In the genomic region with DNA sequence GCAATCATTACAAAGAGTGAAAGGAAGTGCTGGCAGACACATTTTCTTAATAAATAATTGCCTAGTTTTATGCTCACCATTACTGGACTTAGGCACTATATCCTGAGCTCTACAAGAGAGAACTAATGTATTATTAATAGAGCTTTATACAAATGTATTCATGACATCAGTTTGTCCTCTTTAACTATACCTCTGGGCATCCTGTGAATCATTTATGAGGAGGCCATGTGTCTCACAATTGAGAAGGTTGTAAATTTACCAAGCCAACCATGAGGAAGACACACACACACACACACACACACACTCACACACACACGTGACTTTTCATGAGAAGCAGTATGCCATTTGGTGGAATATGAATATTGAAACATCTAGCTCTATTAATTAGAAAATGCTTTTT, we compare ENCODE assay signal across 25 cellular contexts.
DNase-seq lines count a peak whose midpoint lies in the region; ATAC-seq and TF ChIP-seq lines count a peak whose summit lies in the region.
"Had no signal": no experiment of that assay in that cellular context is flagged by ENCODE, and none has a peak within 500 bp of the region (broad histone marks: within the 10 kb centered on the region; RNA-seq: fewer than 3 reads in every experiment).

No MANE protein-coding gene starts in this region.

- ATAC-seq in HG03135 (IDR thresholded peaks at IDR 0.05; ENCODE audit: unreplicated experiment) = no peak
- ATAC-seq: A549, GM12878, HCT116, HepG2 had no signal

- DNase-seq in DMS53 (lab: John Stamatoyannopoulos, UW) (peak; percentile 69), HK-2 (ENCODE audit: unreplicated experiment) (peak; percentile 38), epithelial cell of proximal tubule (ENCODE audit: low read depth) (peak; percentile 41), left kidney (ENCODE audit: low read depth, low spot score) (peak; percentile 47), islet precursor cell (no peak), GDM1 (lab: John Stamatoyannopoulos, UW) (no peak)
- DNase-seq: C1 segment of cervical spinal cord; CD4-positive, alpha-beta memory T cell; COR-L47; Karpas-422; NCI-H1092 treated with DMSO at 0.1 percent for 48 hours; NCI-H1436; NCI-H187; NCI-H2171 treated with DMSO at 0.1 percent for 48 hours; NCI-H345; NCI-H510A treated with DMSO at 0.1 percent for 48 hours; NCI-H774; PC-9; Right ventricle myocardium superior had no signal

- no peak overlapping the region for H3K4me3 ChIP-seq in epithelial cell of proximal tubule (ENCODE audit: low read depth, low read length)
- H3K4me3 ChIP-seq: A549, GM12878, PC-9, SJSA1 had no signal

- TF ChIP-seq CTCF in epithelial cell of proximal tubule (conservative IDR thresholded peaks at IDR 0.05; ENCODE audit: low read depth, low read length) = no peak

Comparison
In these comparisons a context has a peak if more than half of its experiments do, and no peak if none do; other contexts are left out.
1. DNase-seq: peak in DMS53 (single experiment), HK-2 (single experiment), epithelial cell of proximal tubule (single experiment) and left kidney (single experiment); none in islet precursor cell (single experiment) and GDM1 (single experiment).